ENCODE assay signal across 27 cellular contexts in genomic region chr5:116404001-116404400, GRCh38.
DNase-seq lines count a peak whose midpoint lies in the region; ATAC-seq lines count a peak whose summit lies in the region.
"Had no signal": no experiment of that assay in that cellular context is flagged by ENCODE, and none has a peak within 500 bp of the region (broad histone marks: within the 10 kb centered on the region; RNA-seq: fewer than 3 reads in every experiment).

No MANE protein-coding gene starts in this region.

- peak overlapping the region; percentile 27 for H3K27ac ChIP-seq in SJCRH30
- H3K27ac ChIP-seq: SK-N-MC, upper lobe of right lung had no signal

- H3K27me3 ChIP-seq in SJCRH30 = no peaks in the 10 kb centered on the region
- H3K27me3 ChIP-seq: upper lobe of right lung had no signal

- H3K4me1 ChIP-seq in SJCRH30 = peaks cover 32% of the 10 kb centered on the region
- H3K4me1 ChIP-seq: upper lobe of right lung had no signal

- ATAC-seq in left ventricle myocardium superior (peak; percentile 73), GM21576 (IDR thresholded peaks at IDR 0.05; ENCODE audit: unreplicated experiment) (no peak)
- ATAC-seq: activated CD4-positive, alpha-beta T cell treated with anti-CD3 and anti-CD28 coated beads for 36 hours; T-helper 17 cell; upper lobe of right lung had no signal

- no peak overlapping the region for H3K4me3 ChIP-seq in SJCRH30
- H3K4me3 ChIP-seq: SK-N-MC, smooth muscle cell, upper lobe of right lung had no signal

- H3K9me3 ChIP-seq in SJCRH30 (replicated peaks) = no peaks in the 10 kb centered on the region
- H3K9me3 ChIP-seq: upper lobe of right lung had no signal

- DNase-seq in SJCRH30 (peak; percentile 47 to 89), dermis blood vessel endothelial cell (peak; percentile 56), left ventricle myocardium superior (no peak), renal cortical epithelial cell (ENCODE audit: low read depth) (peak; percentile 25), NCI-H128 (lab: John Stamatoyannopoulos, UW; ENCODE audit: unreplicated experiment) (no peak), NCI-H2196 treated with DMSO at 0.1 percent for 48 hours (lab: John Stamatoyannopoulos, UW; ENCODE audit: unreplicated experiment) (no peak)
- DNase-seq: activated CD4-positive, alpha-beta T cell treated with anti-CD3 and anti-CD28 coated beads for 36 hours; activated gamma-delta T cell; activated naive CD8-positive, alpha-beta T cell treated with anti-CD3 and anti-CD28 coated beads, Interleukin-2, amount 10 ng/mL, durations not matched to agents 7 days and 5 days; activated T-cell treated with anti-CD3 and anti-CD28 coated beads, Interleukin-2, amount 50 U/mL, for 24 hours; C1 segment of cervical spinal cord; cerebellar nuclear complex; DND-41; erythroblast; HCEC 1CT; left colon; NCI-H1092 treated with DMSO at 0.1 percent for 48 hours; NCI-H2029; NCI-H2227 treated with DMSO at 0.1 percent for 48 hours; NCI-H748 treated with DMSO at 0.1 percent for 48 hours; occipital lobe; stimulated activated CD4-positive, alpha-beta T cell treated with anti-CD3 and anti-CD28 coated beads, Interleukin-2, amount 100 ng/mL, for 24 hours; T-helper 17 cell; upper lobe of right lung had no signal

- intact Hi-C loops in left ventricle myocardium superior (cut with micrococcal nuclease) = no loop called here

- H3K36me3 ChIP-seq in SJCRH30 = no peaks in the 10 kb centered on the region
- H3K36me3 ChIP-seq: upper lobe of right lung had no signal

Comparison
In these comparisons a context has a peak if more than half of its experiments do, and no peak if none do; other contexts are left out.
1. DNase-seq: peak in SJCRH30 (2 of 2), dermis blood vessel endothelial cell (single experiment) and renal cortical epithelial cell (single experiment); none in left ventricle myocardium superior (single experiment), NCI-H128 (single experiment) and NCI-H2196 treated with DMSO at 0.1 percent for 48 hours (single experiment).